In genomic region chr7:30245913-30246312, GRCh38 we compare ENCODE assay signal across 30 cellular contexts.
"Had no signal": no experiment of that assay in that cellular context is flagged by ENCODE, and none has a peak within 500 bp of the region (broad histone marks: within the 10 kb centered on the region; RNA-seq: fewer than 3 reads in every experiment).

No MANE protein-coding gene starts in this region.

- H3K4me1 ChIP-seq: gastrocnemius medialis had no signal

- H3K36me3 ChIP-seq: esophagus muscularis mucosa, gastrocnemius medialis, heart left ventricle had no signal

- H3K4me3 Mint-ChIP-seq: activated B cell treated with CpG ODN at 0.5 μM for 24 hours; activated CD8-positive, alpha-beta T cell treated with anti-CD3 and anti-CD28 coated beads for 36 hours; activated naive CD8-positive, alpha-beta T cell; activated T-cell treated with anti-CD3 and anti-CD28 coated beads, Interleukin-2, amount 50 U/mL, for 4 hours; activated T-helper 17 cell treated with anti-CD3 and anti-CD28 coated beads, Interleukin-2, amount 50 U/mL, for 72 hours; dendritic cell treated with granulocyte-macrophage colony-stimulating factor and Interleukin-4, amounts not matched to agents 40 ng/mL and 50 ng/mL, for 4 days had no signal

- H3K9me3 Mint-ChIP-seq: activated B cell treated with CpG ODN at 0.5 μM for 24 hours; activated CD8-positive, alpha-beta T cell treated with anti-CD3 and anti-CD28 coated beads for 36 hours; activated T-cell treated with anti-CD3 and anti-CD28 coated beads, Interleukin-2, amount 50 U/mL, for 4 hours; activated T-helper 17 cell treated with anti-CD3 and anti-CD28 coated beads, Interleukin-2, amount 50 U/mL, for 72 hours; dendritic cell treated with granulocyte-macrophage colony-stimulating factor and Interleukin-4, amounts not matched to agents 40 ng/mL and 50 ng/mL, for 4 days had no signal

- H3K27ac ChIP-seq: body of pancreas, coronary artery, dorsolateral prefrontal cortex, esophagus muscularis mucosa, foreskin keratinocyte, gastrocnemius medialis, heart left ventricle, VCaP had no signal

- H3K27me3 ChIP-seq: body of pancreas, dorsolateral prefrontal cortex, esophagus muscularis mucosa, foreskin keratinocyte, gastrocnemius medialis, heart left ventricle had no signal

- H3K9me3 ChIP-seq: body of pancreas, esophagus muscularis mucosa, gastrocnemius medialis, heart left ventricle had no signal

- DNase-seq: activated B cell treated with CpG ODN at 0.5 μM for 24 hours; activated CD4-positive, alpha-beta T cell treated with anti-CD3 and anti-CD28 coated beads for 48 hours; activated CD4-positive, alpha-beta T cell treated with anti-CD3 and anti-CD28 coated beads, Interleukin-2, amount 50 U/mL, for 1 hour; activated CD4-positive, alpha-beta T cell treated with anti-CD3 and anti-CD28 coated beads, Interleukin-2, amount 50 U/mL, for 48 hours; activated CD8-positive, alpha-beta memory T cell treated with anti-CD3 and anti-CD28 coated beads for 24 hours; activated CD8-positive, alpha-beta T cell treated with anti-CD3 and anti-CD28 coated beads for 36 hours; activated effector memory CD4-positive, alpha-beta T cell treated with Interleukin-2 at 50 U/mL for 16 hours; activated gamma-delta T cell treated with Interleukin-2 at 50 U/mL for 16 hours; activated naive CD4-positive, alpha-beta T cell treated with anti-CD3 and anti-CD28 coated beads, Interleukin-2, amount 50 U/mL, for 16 hours; activated naive CD4-positive, alpha-beta T cell treated with Interleukin-2 at 50 U/mL for 16 hours; activated T-cell treated with anti-CD3 and anti-CD28 coated beads, Interleukin-2, amount 50 U/mL, for 4 hours; amniotic stem cell; anterior cingulate cortex; body of pancreas; central memory CD4-positive, alpha-beta T cell; effector memory CD4-positive, alpha-beta T cell; erythroblast; foreskin keratinocyte; gastrocnemius medialis; glutamatergic neuron; heart left ventricle; T-helper 2 cell had no signal

- H3K4me3 ChIP-seq: body of pancreas, coronary artery, dorsolateral prefrontal cortex, esophagus muscularis mucosa, gastrocnemius medialis, heart left ventricle had no signal

- ATAC-seq: activated CD4-positive, CD25-positive, alpha-beta regulatory T cell treated with anti-CD3 and anti-CD28 coated beads, Interleukin-2, amount 50 U/mL, for 24 hours; activated CD8-positive, alpha-beta T cell treated with anti-CD3 and anti-CD28 coated beads for 36 hours; activated T-cell treated with anti-CD3 and anti-CD28 coated beads, Interleukin-2, amount 50 U/mL, for 4 hours; activated T-helper 17 cell treated with anti-CD3 and anti-CD28 coated beads, Interleukin-2, amount 50 U/mL, for 72 hours; body of pancreas; foreskin keratinocyte had no signal

- H3K27ac Mint-ChIP-seq: activated B cell treated with CpG ODN at 0.5 μM for 24 hours; activated CD8-positive, alpha-beta T cell treated with anti-CD3 and anti-CD28 coated beads for 36 hours; activated naive CD8-positive, alpha-beta T cell; activated T-helper 17 cell treated with anti-CD3 and anti-CD28 coated beads, Interleukin-2, amount 50 U/mL, for 72 hours; dendritic cell treated with granulocyte-macrophage colony-stimulating factor and Interleukin-4, amounts not matched to agents 40 ng/mL and 50 ng/mL, for 4 days had no signal

- H3K27me3 Mint-ChIP-seq: activated B cell treated with CpG ODN at 0.5 μM for 24 hours had no signal
